ENCODE assay signal across 8 cellular contexts in the genomic region with DNA sequence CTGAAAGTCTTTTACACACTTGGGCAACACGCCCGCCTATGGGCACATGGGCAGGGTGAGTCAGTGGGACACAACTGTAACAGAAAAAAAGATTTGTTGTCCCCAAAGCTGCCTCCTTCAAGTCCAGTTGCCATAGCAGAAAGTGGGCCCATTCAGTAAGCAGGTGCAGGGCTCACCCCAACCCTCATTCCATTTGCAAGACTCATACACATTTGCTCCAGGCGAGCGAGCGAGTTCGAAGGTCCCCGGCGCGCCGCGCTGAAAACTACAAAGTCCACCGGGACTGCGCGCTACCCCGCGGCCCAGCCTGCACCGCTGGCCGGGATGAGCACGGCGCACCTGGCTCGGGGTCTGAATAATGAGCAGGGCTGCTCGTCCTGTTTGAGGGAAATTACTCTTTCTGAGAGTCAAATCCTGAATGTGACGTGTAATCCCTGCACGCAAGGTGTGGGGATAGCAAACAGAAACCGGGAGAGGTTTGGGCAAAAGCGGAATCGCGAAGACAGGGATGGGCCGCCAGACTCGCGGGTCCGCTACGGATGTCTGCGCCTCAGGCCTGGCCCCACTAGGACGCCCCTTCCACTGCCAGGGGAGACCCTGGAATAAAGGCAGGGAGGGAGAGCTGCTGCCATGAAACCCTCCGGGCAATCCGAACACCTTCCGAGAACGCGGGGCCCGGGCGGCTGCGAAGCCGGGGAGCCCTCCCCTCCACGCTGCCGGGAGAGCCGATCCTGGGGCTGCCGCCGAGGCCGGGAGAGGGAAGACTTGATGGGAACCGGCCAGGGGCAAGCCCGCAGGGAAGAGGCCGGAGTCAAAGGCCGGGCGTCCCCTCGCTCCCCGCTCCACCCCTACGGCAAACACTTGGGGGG. TPM values are rescaled to one million over a fixed set of nuclear protein-coding genes. Genes with fewer than 3 reads are reported as not detected.
A peak's percentile ranks its signal among the peaks of the same experiment; 100 is the strongest.
DNase-seq lines count a peak whose midpoint lies in the region; ATAC-seq and TF ChIP-seq lines count a peak whose summit lies in the region.

No MANE protein-coding gene starts in this region.

- H3K9me3 Mint-ChIP-seq in neural crest cell: no peaks in the 10 kb centered on the region

- no peaks in the 10 kb centered on the region for H3K9me3 ChIP-seq in ES-I3 (ENCODE audit: control insufficient read depth, insufficient read depth, low read length)

- H3K27me3 Mint-ChIP-seq in neural crest cell (ENCODE audit: low read depth): peaks cover 72% of the 10 kb centered on the region

- TF ChIP-seq CTCF in fibroblast of villous mesenchyme (IDR thresholded peaks at IDR 0.05; ENCODE audit: insufficient read depth, low read depth, low read length): no peak
- TF ChIP-seq CTCF in neural crest cell (conservative IDR thresholded peaks at IDR 0.05): no peak

- peak overlapping the region; percentile 91 for H3K4me3 Mint-ChIP-seq in neural crest cell

- ATAC-seq in HG02973 (IDR thresholded peaks at IDR 0.05; ENCODE audit: unreplicated experiment): no peak
- ATAC-seq in HG03280 (IDR thresholded peaks at IDR 0.05; ENCODE audit: unreplicated experiment): no peak

- no peaks in the 10 kb centered on the region for H3K36me3 Mint-ChIP-seq in neural crest cell (ENCODE audit: low read depth)

- H3K4me3 ChIP-seq in fibroblast of villous mesenchyme (ENCODE audit: low read depth, low read length): peak overlapping the region; percentile 18

- H3K4me1 ChIP-seq in ES-I3 (ENCODE audit: insufficient read depth, low read length): peaks cover 26% of the 10 kb centered on the region

- H3K27ac Mint-ChIP-seq in neural crest cell (ENCODE audit: unreplicated experiment): no peak overlapping the region

- peaks cover 6% of the 10 kb centered on the region for H3K4me1 Mint-ChIP-seq in neural crest cell

- H3K9ac ChIP-seq in ES-I3 (ENCODE audit: low read depth, low read length): peak overlapping the region; percentile 88

- DNase-seq in NCI-H748 treated with DMSO at 0.1 percent for 48 hours (lab: John Stamatoyannopoulos, UW) (peak; percentile 44), fibroblast of villous mesenchyme (ENCODE audit: low read depth) (no peak), neural crest cell (ENCODE audit: low read depth, low spot score) (peak; percentile 11), DMS114 treated with DMSO at 0.1 percent for 48 hours (lab: John Stamatoyannopoulos, UW; ENCODE audit: unreplicated experiment) (no peak)
- DNase-seq in NK-92 treated with Interleukin-12 subunit alpha and Interleukin-12 subunit beta, amount 100 ng/mL, for 24 hours (lab: John Stamatoyannopoulos, UW): no peak

- H3K36me3 ChIP-seq in ES-I3 (ENCODE audit: insufficient read depth, low read length): no peaks in the 10 kb centered on the region

RNA-seq across cellular contexts. Expression of a gene that starts 1.0 kb away (rescaled TPM):
- total RNA-seq in fibroblast of villous mesenchyme: under 0.01 TPM in 1 of 2 replicates, not detected in the other
- 0.05 and 0.41 TPM in 2 replicates for total RNA-seq in neural crest cell

Comparison
In these comparisons a context has a peak if more than half of its experiments do, and no peak if none do; other contexts are left out.
1. DNase-seq: peak in NCI-H748 treated with DMSO at 0.1 percent for 48 hours (single experiment) and neural crest cell (single experiment); none in fibroblast of villous mesenchyme (single experiment), DMS114 treated with DMSO at 0.1 percent for 48 hours (single experiment) and NK-92 treated with Interleukin-12 subunit alpha and Interleukin-12 subunit beta, amount 100 ng/mL, for 24 hours (single experiment).